20 cellular contexts compared by ENCODE assay signal in genomic region chr10:62422068-62422590, GRCh38. TPM values are rescaled to one million over a fixed set of nuclear protein-coding genes. Genes with fewer than 3 reads are reported as not detected.
DNase-seq lines count a peak whose midpoint lies in the region; TF ChIP-seq lines count a peak whose summit lies in the region.
"Had no signal": no experiment of that assay in that cellular context is flagged by ENCODE, and none has a peak within 500 bp of the region (broad histone marks: within the 10 kb centered on the region; RNA-seq: fewer than 3 reads in every experiment).

No MANE protein-coding gene starts in this region.

- no peak overlapping the region for H3K27ac Mint-ChIP-seq in activated naive CD4-positive, alpha-beta T cell treated with anti-CD3 and anti-CD28 coated beads, Interleukin-2, amount 10 ng/mL, durations not matched to agents 7 days and 5 days
- H3K27ac Mint-ChIP-seq: activated T-helper 2 cell treated with anti-CD3 and anti-CD28 coated beads, Interferon-gamma antibody, Interleukin-2, Interleukin-4, amounts not matched to agents 10 μg/mL and 5 μg/mL and 100 μg/mL, durations not matched to agents 14 hours and 24 hours and 36 hours; H9; neural progenitor cell had no signal

- H3K9ac ChIP-seq in fibroblast of lung (ENCODE audit: insufficient read depth, low read length) = no peak overlapping the region
- H3K9ac ChIP-seq in smooth muscle cell (ENCODE audit: low read depth) = no peak overlapping the region
- H3K9ac ChIP-seq: neural progenitor cell had no signal

- TF ChIP-seq CTCF in fibroblast of lung (conservative IDR thresholded peaks at IDR 0.05 in 1 of 2, IDR thresholded peaks at IDR 0.05 in 1 of 2; ENCODE audit: low read depth in 1 of 2, low read length in 2 of 2) = no peak
- TF ChIP-seq CTCF in smooth muscle cell (IDR thresholded peaks at IDR 0.05; ENCODE audit: borderline replicate concordance, insufficient read depth, poor library complexity, severe bottlenecking) = peak; percentile 5

- peaks cover 12% of the 10 kb centered on the region for H3F3A ChIP-seq in smooth muscle cell (ENCODE audit: low read depth)

- peak; percentile 5 for DNase-seq in activated naive CD4-positive, alpha-beta T cell treated with Interleukin-2 at 50 U/mL for 16 hours
- DNase-seq in activated naive CD4-positive, alpha-beta T cell treated with anti-CD3 and anti-CD28 coated beads, Interleukin-2, amount 10 ng/mL, durations not matched to agents 7 days and 5 days = no peak
- DNase-seq in RPMI7951 (ENCODE audit: low read depth) = peak; percentile 90
- peak; percentile 66 to 94 for DNase-seq in fibroblast of lung (ENCODE audit: low read depth in 2 of 2)
- DNase-seq in smooth muscle cell (lab: John Stamatoyannopoulos, UW; ENCODE audit: unreplicated experiment) = no peak
- DNase-seq in NCI-H2171 treated with DMSO at 0.1 percent for 48 hours (lab: John Stamatoyannopoulos, UW) = no peak
- DNase-seq in MV-4-11 (lab: John Stamatoyannopoulos, UW) = no peak
- DNase-seq in activated effector memory CD4-positive, alpha-beta T cell treated with anti-CD3 and anti-CD28 coated beads, Interleukin-2, amount 50 U/mL, for 16 hours = no peak
- DNase-seq: 8988T; activated CD4-positive, alpha-beta T cell treated with anti-CD3 and anti-CD28 coated beads, Interleukin-2, amount 50 U/mL, for 4 hours; DMS153; H9; KBM-7; left lung; NCI-H2029 treated with DMSO at 0.1 percent for 48 hours; transverse colon had no signal

- H3K36me3 ChIP-seq in fibroblast of lung (ENCODE audit: control insufficient read depth, insufficient read depth, low read length) (no peaks in the 10 kb centered on the region), smooth muscle cell (ENCODE audit: low read depth) (no peaks in the 10 kb centered on the region)
- H3K36me3 ChIP-seq: left lung, neural progenitor cell, transverse colon had no signal

- H3K4me2 ChIP-seq in fibroblast of lung (ENCODE audit: extremely low read depth, insufficient read depth, low read length) = peak overlapping the region; percentile 13
- peak overlapping the region; percentile 10 for H3K4me2 ChIP-seq in smooth muscle cell
- H3K4me2 ChIP-seq: neural progenitor cell had no signal

- H3K9me3 Mint-ChIP-seq in activated naive CD4-positive, alpha-beta T cell treated with anti-CD3 and anti-CD28 coated beads, Interleukin-2, amount 10 ng/mL, durations not matched to agents 7 days and 5 days = no peaks in the 10 kb centered on the region
- H3K9me3 Mint-ChIP-seq: activated T-helper 2 cell treated with anti-CD3 and anti-CD28 coated beads, Interferon-gamma antibody, Interleukin-2, Interleukin-4, amounts not matched to agents 10 μg/mL and 5 μg/mL and 100 μg/mL, durations not matched to agents 14 hours and 24 hours and 36 hours; central memory CD8-positive, alpha-beta T cell; H9; neural progenitor cell had no signal

- no peaks in the 10 kb centered on the region for H3K79me2 ChIP-seq in fibroblast of lung (ENCODE audit: control insufficient read depth, insufficient read depth, low read length)
- H3K79me2 ChIP-seq in smooth muscle cell (ENCODE audit: low read depth) = no peaks in the 10 kb centered on the region

- H3K27me3 ChIP-seq in fibroblast of lung (ENCODE audit: control insufficient read depth, insufficient read depth, low read length) (no peaks in the 10 kb centered on the region), smooth muscle cell (ENCODE audit: low read depth) (peaks cover 5% of the 10 kb centered on the region)
- H3K27me3 ChIP-seq: left lung, transverse colon had no signal

- CTCF ChIA-PET in activated naive CD4-positive, alpha-beta T cell treated with anti-CD3 and anti-CD28 coated beads, Interleukin-2, amount 10 ng/mL, durations not matched to agents 7 days and 5 days (lab: Charles Lee) = no interaction called here

- no peaks in the 10 kb centered on the region for H3K4me1 Mint-ChIP-seq in activated naive CD4-positive, alpha-beta T cell treated with anti-CD3 and anti-CD28 coated beads, Interleukin-2, amount 10 ng/mL, durations not matched to agents 7 days and 5 days
- H3K4me1 Mint-ChIP-seq: central memory CD8-positive, alpha-beta T cell had no signal

- H2AFZ ChIP-seq in fibroblast of lung (ENCODE audit: low read length) (no peak overlapping the region), smooth muscle cell (ENCODE audit: low read depth) (no peak overlapping the region)
- H2AFZ ChIP-seq: neural progenitor cell had no signal

- peaks cover 4% of the 10 kb centered on the region for H3K4me1 ChIP-seq in fibroblast of lung (ENCODE audit: control insufficient read depth, extremely low read depth, insufficient read depth, low read length)
- no peaks in the 10 kb centered on the region for H3K4me1 ChIP-seq in smooth muscle cell (ENCODE audit: low read depth)
- H3K4me1 ChIP-seq: left lung, neural progenitor cell, transverse colon had no signal

- 54% methylated on average over 1 of the region's 1 CpG for WGBS in smooth muscle cell (ENCODE audit: low lambda C conversion rate)

- H3K27ac ChIP-seq in fibroblast of lung (ENCODE audit: insufficient read depth, low read length) (peak overlapping the region; percentile 4), smooth muscle cell (ENCODE audit: low read depth) (peak overlapping the region; percentile 70)
- H3K27ac ChIP-seq: left lung, neural progenitor cell, transverse colon had no signal

- H3K4me3 ChIP-seq in fibroblast of lung (replicated peaks in 1 of 4; ENCODE audit: control extremely low read depth in 1 of 4, insufficient read depth in 1 of 4, low read depth in 3 of 4, low read length in 4 of 4) (no peak overlapping the region), smooth muscle cell (no peak overlapping the region)
- H3K4me3 ChIP-seq: left lung, neural progenitor cell, transverse colon had no signal

- H4K20me1 ChIP-seq in fibroblast of lung (ENCODE audit: control insufficient read depth, extremely low read depth, insufficient read depth, low read length) = no peaks in the 10 kb centered on the region
- no peaks in the 10 kb centered on the region for H4K20me1 ChIP-seq in smooth muscle cell (ENCODE audit: low read depth)

- H3K27me3 Mint-ChIP-seq in activated naive CD4-positive, alpha-beta T cell treated with anti-CD3 and anti-CD28 coated beads, Interleukin-2, amount 10 ng/mL, durations not matched to agents 7 days and 5 days = peaks cover 3% of the 10 kb centered on the region
- H3K27me3 Mint-ChIP-seq: central memory CD8-positive, alpha-beta T cell had no signal

- H3K36me3 Mint-ChIP-seq in activated naive CD4-positive, alpha-beta T cell treated with anti-CD3 and anti-CD28 coated beads, Interleukin-2, amount 10 ng/mL, durations not matched to agents 7 days and 5 days = no peaks in the 10 kb centered on the region
- H3K36me3 Mint-ChIP-seq: neural progenitor cell had no signal

- H3K4me3 Mint-ChIP-seq in activated naive CD4-positive, alpha-beta T cell treated with anti-CD3 and anti-CD28 coated beads, Interleukin-2, amount 10 ng/mL, durations not matched to agents 7 days and 5 days = no peak overlapping the region
- H3K4me3 Mint-ChIP-seq: central memory CD8-positive, alpha-beta T cell; H9; neural progenitor cell had no signal

- no peaks in the 10 kb centered on the region for H3K9me3 ChIP-seq in fibroblast of lung (ENCODE audit: control insufficient read depth, insufficient read depth, low read depth, low read length)
- H3K9me3 ChIP-seq in smooth muscle cell (replicated peaks; ENCODE audit: low read depth) = no peaks in the 10 kb centered on the region
- H3K9me3 ChIP-seq: left lung, transverse colon had no signal

RNA-seq across cellular contexts. Expression of gene ZNF365, which starts 48.0 kb away (rescaled TPM):
- 4.8 and 6.8 TPM in 2 replicates for total RNA-seq in RPMI7951 (2014; rRNA removed; shearing (Covaris generic))
- total RNA-seq in fibroblast of lung (2.8 and 5.8 TPM in 2 replicates), smooth muscle cell (3.1 and 3.7 TPM in 2 replicates)
- polyA plus RNA-seq in fibroblast of lung (1.2 and 3.0 TPM in 2 replicates), smooth muscle cell (1.9 and 2.0 TPM in 2 replicates)
- polyA plus RNA-seq in fibroblast of lung (2012) = 0.58 and 1.9 TPM in 2 replicates
- polyA minus RNA-seq in fibroblast of lung (ENCODE audit: low replicate concordance) = 0.74 and 2.2 TPM in 2 replicates
- total RNA-seq: activated T-helper 2 cell treated with anti-CD3 and anti-CD28 coated beads, Interferon-gamma antibody, Interleukin-2, Interleukin-4, amounts not matched to agents 10 μg/mL and 5 μg/mL and 100 μg/mL, durations not matched to agents 14 hours and 24 hours and 36 hours; T-helper 1 cell treated with Interleukin-12 subunit alpha and Interleukin-12 subunit beta and Interleukin-4 antibody, amounts not matched to agents 30 ng/mL and 1 ng/mL, for 36 hours; transverse colon had no signal

Comparison
In these comparisons a context has a peak if more than half of its experiments do, and no peak if none do; other contexts are left out.
1. DNase-seq: peak in activated naive CD4-positive, alpha-beta T cell treated with Interleukin-2 at 50 U/mL for 16 hours (single experiment), RPMI7951 (single experiment) and fibroblast of lung (2 of 2); none in activated naive CD4-positive, alpha-beta T cell treated with anti-CD3 and anti-CD28 coated beads, Interleukin-2, amount 10 ng/mL, durations not matched to agents 7 days and 5 days (single experiment), smooth muscle cell (single experiment), NCI-H2171 treated with DMSO at 0.1 percent for 48 hours (single experiment), MV-4-11 (single experiment) and activated effector memory CD4-positive, alpha-beta T cell treated with anti-CD3 and anti-CD28 coated beads, Interleukin-2, amount 50 U/mL, for 16 hours (single experiment).